ENCODE assay signal across 1 cellular context in the genomic region with DNA sequence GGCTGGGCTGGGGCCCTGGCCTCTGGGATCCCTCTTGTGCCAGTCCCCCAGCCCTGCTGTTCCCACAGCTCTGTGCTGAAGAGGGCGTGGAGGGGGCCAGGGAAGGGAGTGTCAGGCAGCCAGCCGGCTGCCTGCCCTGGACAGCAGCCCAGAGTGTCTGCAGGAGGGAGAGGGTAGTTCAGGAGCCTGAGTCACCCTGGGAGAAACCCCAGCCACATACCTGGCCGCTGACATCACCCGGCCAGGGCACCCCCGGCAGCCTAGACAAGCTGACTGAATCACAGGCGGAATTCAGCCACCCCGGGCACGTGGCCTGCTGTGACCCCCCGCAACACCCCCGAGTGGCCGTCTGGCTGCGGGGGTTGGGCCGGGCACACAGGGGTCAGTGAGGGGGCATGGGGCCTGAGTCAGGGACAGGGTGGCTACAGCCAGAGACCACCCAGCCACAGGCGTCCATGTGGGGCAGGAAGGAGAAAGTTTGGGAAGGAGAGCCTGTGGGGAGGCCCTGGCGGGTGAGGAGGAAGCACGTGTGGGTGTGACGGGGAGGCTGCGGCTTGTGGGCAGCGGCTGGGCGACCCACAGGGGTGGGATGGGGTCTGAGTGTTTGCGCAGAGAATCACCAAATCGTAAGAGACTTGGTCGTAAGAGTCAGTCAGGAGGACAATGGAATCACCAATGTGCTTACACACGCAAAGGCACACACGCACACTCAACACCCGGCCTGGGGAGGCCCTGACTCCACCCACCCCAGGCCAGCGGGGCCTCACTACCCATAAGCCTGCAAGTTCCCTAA.
TF ChIP-seq lines count a peak whose summit lies in the region.

No MANE protein-coding gene starts in this region.

TF ChIP-seq in K562, 482 proteins besides CTCF, POLR2A, EP300 and RAD21 (continued from another document and continues in another):
- peak; percentile 88 for TF ChIP-seq ZFX (CRISPR knock-in tag; IDR thresholded peaks at IDR 0.05)
- TF ChIP-seq ZBTB7A (IDR thresholded peaks at IDR 0.05; ENCODE audit: borderline replicate concordance, control insufficient read depth, low read depth, low read length), result peak; percentile 90
- peak; percentile 51 for TF ChIP-seq TBP (optimal IDR thresholded peaks at IDR 0.05; ENCODE audit: low read depth, low read length)
- TF ChIP-seq NFRKB (IDR thresholded peaks at IDR 0.05; ENCODE audit: low read depth), result peak; percentile 55; the same call in 1 of the 2 replicates
- TF ChIP-seq, protein P1, sequence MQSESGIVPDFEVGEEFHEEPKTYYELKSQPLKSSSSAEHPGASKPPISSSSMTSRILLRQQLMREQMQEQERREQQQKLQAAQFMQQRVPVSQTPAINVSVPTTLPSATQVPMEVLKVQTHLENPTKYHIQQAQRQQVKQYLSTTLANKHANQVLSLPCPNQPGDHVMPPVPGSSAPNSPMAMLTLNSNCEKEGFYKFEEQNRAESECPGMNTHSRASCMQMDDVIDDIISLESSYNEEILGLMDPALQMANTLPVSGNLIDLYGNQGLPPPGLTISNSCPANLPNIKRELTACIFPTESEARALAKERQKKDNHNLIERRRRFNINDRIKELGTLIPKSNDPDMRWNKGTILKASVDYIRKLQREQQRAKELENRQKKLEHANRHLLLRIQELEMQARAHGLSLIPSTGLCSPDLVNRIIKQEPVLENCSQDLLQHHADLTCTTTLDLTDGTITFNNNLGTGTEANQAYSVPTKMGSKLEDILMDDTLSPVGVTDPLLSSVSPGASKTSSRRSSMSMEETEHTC (IDR thresholded peaks at IDR 0.05), result 0 out of 2 replicates have a peak, but pooled peaks have one; percentile 19
- TF ChIP-seq, protein P2, sequence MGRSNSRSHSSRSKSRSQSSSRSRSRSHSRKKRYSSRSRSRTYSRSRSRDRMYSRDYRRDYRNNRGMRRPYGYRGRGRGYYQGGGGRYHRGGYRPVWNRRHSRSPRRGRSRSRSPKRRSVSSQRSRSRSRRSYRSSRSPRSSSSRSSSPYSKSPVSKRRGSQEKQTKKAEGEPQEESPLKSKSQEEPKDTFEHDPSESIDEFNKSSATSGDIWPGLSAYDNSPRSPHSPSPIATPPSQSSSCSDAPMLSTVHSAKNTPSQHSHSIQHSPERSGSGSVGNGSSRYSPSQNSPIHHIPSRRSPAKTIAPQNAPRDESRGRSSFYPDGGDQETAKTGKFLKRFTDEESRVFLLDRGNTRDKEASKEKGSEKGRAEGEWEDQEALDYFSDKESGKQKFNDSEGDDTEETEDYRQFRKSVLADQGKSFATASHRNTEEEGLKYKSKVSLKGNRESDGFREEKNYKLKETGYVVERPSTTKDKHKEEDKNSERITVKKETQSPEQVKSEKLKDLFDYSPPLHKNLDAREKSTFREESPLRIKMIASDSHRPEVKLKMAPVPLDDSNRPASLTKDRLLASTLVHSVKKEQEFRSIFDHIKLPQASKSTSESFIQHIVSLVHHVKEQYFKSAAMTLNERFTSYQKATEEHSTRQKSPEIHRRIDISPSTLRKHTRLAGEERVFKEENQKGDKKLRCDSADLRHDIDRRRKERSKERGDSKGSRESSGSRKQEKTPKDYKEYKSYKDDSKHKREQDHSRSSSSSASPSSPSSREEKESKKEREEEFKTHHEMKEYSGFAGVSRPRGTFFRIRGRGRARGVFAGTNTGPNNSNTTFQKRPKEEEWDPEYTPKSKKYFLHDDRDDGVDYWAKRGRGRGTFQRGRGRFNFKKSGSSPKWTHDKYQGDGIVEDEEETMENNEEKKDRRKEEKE (IDR thresholded peaks at IDR 0.05; ENCODE audit: borderline replicate concordance in 1 of 2, control insufficient read depth in 1 of 2, low read depth in 2 of 2, low read length in 1 of 2), result 0 out of 4 replicates have a peak, but pooled peaks of 1 of the 2 experiments have one; percentile 21
- TF ChIP-seq, protein P3, sequence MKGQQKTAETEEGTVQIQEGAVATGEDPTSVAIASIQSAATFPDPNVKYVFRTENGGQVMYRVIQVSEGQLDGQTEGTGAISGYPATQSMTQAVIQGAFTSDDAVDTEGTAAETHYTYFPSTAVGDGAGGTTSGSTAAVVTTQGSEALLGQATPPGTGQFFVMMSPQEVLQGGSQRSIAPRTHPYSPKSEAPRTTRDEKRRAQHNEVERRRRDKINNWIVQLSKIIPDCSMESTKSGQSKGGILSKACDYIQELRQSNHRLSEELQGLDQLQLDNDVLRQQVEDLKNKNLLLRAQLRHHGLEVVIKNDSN (CRISPR knock-in tag; IDR thresholded peaks at IDR 0.05), result peak; percentile 89
- TF ChIP-seq ZZZ3 (IDR thresholded peaks at IDR 0.05), result no peak
- TF ChIP-seq ARHGAP35 (IDR thresholded peaks at IDR 0.05; ENCODE audit: partially characterized antibody), result no peak
- no peak for TF ChIP-seq ZNF12 (CRISPR knock-in tag; IDR thresholded peaks at IDR 0.05)
- TF ChIP-seq HDAC2 (IDR thresholded peaks at IDR 0.05), result peak; percentile 82; the same call in 1 of the 2 replicates
- no peak for TF ChIP-seq NFXL1 (CRISPR knock-in tag; IDR thresholded peaks at IDR 0.05)
- TF ChIP-seq ZNF41 (CRISPR knock-in tag; conservative IDR thresholded peaks at IDR 0.05), result no peak
- TF ChIP-seq, protein P4, sequence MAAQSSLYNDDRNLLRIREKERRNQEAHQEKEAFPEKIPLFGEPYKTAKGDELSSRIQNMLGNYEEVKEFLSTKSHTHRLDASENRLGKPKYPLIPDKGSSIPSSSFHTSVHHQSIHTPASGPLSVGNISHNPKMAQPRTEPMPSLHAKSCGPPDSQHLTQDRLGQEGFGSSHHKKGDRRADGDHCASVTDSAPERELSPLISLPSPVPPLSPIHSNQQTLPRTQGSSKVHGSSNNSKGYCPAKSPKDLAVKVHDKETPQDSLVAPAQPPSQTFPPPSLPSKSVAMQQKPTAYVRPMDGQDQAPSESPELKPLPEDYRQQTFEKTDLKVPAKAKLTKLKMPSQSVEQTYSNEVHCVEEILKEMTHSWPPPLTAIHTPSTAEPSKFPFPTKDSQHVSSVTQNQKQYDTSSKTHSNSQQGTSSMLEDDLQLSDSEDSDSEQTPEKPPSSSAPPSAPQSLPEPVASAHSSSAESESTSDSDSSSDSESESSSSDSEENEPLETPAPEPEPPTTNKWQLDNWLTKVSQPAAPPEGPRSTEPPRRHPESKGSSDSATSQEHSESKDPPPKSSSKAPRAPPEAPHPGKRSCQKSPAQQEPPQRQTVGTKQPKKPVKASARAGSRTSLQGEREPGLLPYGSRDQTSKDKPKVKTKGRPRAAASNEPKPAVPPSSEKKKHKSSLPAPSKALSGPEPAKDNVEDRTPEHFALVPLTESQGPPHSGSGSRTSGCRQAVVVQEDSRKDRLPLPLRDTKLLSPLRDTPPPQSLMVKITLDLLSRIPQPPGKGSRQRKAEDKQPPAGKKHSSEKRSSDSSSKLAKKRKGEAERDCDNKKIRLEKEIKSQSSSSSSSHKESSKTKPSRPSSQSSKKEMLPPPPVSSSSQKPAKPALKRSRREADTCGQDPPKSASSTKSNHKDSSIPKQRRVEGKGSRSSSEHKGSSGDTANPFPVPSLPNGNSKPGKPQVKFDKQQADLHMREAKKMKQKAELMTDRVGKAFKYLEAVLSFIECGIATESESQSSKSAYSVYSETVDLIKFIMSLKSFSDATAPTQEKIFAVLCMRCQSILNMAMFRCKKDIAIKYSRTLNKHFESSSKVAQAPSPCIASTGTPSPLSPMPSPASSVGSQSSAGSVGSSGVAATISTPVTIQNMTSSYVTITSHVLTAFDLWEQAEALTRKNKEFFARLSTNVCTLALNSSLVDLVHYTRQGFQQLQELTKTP (IDR thresholded peaks at IDR 0.05; ENCODE audit: low read depth in 1 of 2, partially characterized antibody in 2 of 2), result no peak
- no peak for TF ChIP-seq ZNF696 (CRISPR knock-in tag; conservative IDR thresholded peaks at IDR 0.05)
- TF ChIP-seq ETV6 (IDR thresholded peaks at IDR 0.05; ENCODE audit: borderline replicate concordance in 1 of 2, low read depth in 2 of 2, low read length in 1 of 2), result no peak
- TF ChIP-seq ETV6 (CRISPR knock-in tag; IDR thresholded peaks at IDR 0.05; ENCODE audit: borderline replicate concordance), result no peak
- TF ChIP-seq, protein P5, sequence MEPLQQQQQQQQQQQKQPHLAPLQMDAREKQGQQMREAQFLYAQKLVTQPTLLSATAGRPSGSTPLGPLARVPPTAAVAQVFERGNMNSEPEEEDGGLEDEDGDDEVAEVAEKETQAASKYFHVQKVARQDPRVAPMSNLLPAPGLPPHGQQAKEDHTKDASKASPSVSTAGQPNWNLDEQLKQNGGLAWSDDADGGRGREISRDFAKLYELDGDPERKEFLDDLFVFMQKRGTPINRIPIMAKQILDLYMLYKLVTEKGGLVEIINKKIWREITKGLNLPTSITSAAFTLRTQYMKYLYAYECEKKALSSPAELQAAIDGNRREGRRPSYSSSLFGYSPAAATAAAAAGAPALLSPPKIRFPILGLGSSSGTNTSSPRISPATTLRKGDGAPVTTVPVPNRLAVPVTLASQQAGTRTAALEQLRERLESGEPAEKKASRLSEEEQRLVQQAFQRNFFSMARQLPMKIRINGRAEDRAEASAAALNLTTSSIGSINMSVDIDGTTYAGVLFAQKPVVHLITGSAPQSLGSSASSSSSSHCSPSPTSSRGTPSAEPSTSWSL (CRISPR knock-in tag; IDR thresholded peaks at IDR 0.05; ENCODE audit: borderline replicate concordance), result no peak
- no peak for TF ChIP-seq NFE2L1 (tag; IDR thresholded peaks at IDR 0.05; ENCODE audit: borderline replicate concordance, low read depth)
- no peak for TF ChIP-seq SPI1 (IDR thresholded peaks at IDR 0.05; ENCODE audit: borderline replicate concordance, low read depth, low read length)
- TF ChIP-seq PYGO2 (tag; IDR thresholded peaks at IDR 0.05), result no peak
- TF ChIP-seq ZNF263 (CRISPR knock-in tag; IDR thresholded peaks at IDR 0.05; ENCODE audit: borderline replicate concordance), result no peak
- no peak for TF ChIP-seq BRCA1 (IDR thresholded peaks at IDR 0.05)
- TF ChIP-seq BRCA1 (CRISPR knock-in tag; IDR thresholded peaks at IDR 0.05), result no peak
- TF ChIP-seq ZNF140 (CRISPR knock-in tag; IDR thresholded peaks at IDR 0.05), result no peak
- TF ChIP-seq, protein P6, sequence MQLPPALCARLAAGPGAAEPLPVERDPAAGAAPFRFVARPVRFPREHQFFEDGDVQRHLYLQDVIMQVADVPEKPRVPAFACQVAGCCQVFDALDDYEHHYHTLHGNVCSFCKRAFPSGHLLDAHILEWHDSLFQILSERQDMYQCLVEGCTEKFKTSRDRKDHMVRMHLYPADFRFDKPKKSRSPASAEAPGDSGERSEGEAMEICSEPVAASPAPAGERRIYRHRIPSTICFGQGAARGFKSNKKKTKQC (CRISPR knock-in tag; IDR thresholded peaks at IDR 0.05), result no peak
- no peak for TF ChIP-seq SMAD2 (IDR thresholded peaks at IDR 0.05; ENCODE audit: low read depth, low read length)
- TF ChIP-seq LARP7 (IDR thresholded peaks at IDR 0.05), result no peak; the same call in 1 of the 2 replicates
- no peak for TF ChIP-seq ZNF311 (CRISPR knock-in tag; IDR thresholded peaks at IDR 0.05)
- TF ChIP-seq, protein P7, sequence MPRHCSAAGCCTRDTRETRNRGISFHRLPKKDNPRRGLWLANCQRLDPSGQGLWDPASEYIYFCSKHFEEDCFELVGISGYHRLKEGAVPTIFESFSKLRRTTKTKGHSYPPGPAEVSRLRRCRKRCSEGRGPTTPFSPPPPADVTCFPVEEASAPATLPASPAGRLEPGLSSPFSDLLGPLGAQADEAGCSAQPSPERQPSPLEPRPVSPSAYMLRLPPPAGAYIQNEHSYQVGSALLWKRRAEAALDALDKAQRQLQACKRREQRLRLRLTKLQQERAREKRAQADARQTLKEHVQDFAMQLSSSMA (CRISPR knock-in tag; IDR thresholded peaks at IDR 0.05), result no peak
- TF ChIP-seq ZNF830 (CRISPR knock-in tag; IDR thresholded peaks at IDR 0.05), result no peak
- TF ChIP-seq RBM22 (IDR thresholded peaks at IDR 0.05; ENCODE audit: low read depth, low read length, poor library complexity, severe bottlenecking), result no peak
- no peak for TF ChIP-seq ETV1 (tag; conservative IDR thresholded peaks at IDR 0.05; ENCODE audit: low read depth)
- no peak for TF ChIP-seq CHCHD3 (CRISPR knock-in tag; IDR thresholded peaks at IDR 0.05)
- TF ChIP-seq MEF2D (tag; conservative IDR thresholded peaks at IDR 0.05; ENCODE audit: low read depth), result peak; percentile 65; the same call in 1 of the 2 replicates
- TF ChIP-seq, protein P8, sequence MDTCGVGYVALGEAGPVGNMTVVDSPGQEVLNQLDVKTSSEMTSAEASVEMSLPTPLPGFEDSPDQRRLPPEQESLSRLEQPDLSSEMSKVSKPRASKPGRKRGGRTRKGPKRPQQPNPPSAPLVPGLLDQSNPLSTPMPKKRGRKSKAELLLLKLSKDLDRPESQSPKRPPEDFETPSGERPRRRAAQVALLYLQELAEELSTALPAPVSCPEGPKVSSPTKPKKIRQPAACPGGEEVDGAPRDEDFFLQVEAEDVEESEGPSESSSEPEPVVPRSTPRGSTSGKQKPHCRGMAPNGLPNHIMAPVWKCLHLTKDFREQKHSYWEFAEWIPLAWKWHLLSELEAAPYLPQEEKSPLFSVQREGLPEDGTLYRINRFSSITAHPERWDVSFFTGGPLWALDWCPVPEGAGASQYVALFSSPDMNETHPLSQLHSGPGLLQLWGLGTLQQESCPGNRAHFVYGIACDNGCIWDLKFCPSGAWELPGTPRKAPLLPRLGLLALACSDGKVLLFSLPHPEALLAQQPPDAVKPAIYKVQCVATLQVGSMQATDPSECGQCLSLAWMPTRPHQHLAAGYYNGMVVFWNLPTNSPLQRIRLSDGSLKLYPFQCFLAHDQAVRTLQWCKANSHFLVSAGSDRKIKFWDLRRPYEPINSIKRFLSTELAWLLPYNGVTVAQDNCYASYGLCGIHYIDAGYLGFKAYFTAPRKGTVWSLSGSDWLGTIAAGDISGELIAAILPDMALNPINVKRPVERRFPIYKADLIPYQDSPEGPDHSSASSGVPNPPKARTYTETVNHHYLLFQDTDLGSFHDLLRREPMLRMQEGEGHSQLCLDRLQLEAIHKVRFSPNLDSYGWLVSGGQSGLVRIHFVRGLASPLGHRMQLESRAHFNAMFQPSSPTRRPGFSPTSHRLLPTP (IDR thresholded peaks at IDR 0.05; ENCODE audit: borderline replicate concordance, extremely low read depth, insufficient read length), result no peak
- no peak for TF ChIP-seq ZNF3 (CRISPR knock-in tag; IDR thresholded peaks at IDR 0.05)
- TF ChIP-seq HOXB6 (CRISPR knock-in tag; IDR thresholded peaks at IDR 0.05; ENCODE audit: borderline replicate concordance), result no peak
- TF ChIP-seq TSC22D4 (tag; IDR thresholded peaks at IDR 0.05), result no peak
- TF ChIP-seq LCOR (CRISPR knock-in tag; IDR thresholded peaks at IDR 0.05), result no peak; the same call in 1 of the 2 replicates
- TF ChIP-seq, protein P9, sequence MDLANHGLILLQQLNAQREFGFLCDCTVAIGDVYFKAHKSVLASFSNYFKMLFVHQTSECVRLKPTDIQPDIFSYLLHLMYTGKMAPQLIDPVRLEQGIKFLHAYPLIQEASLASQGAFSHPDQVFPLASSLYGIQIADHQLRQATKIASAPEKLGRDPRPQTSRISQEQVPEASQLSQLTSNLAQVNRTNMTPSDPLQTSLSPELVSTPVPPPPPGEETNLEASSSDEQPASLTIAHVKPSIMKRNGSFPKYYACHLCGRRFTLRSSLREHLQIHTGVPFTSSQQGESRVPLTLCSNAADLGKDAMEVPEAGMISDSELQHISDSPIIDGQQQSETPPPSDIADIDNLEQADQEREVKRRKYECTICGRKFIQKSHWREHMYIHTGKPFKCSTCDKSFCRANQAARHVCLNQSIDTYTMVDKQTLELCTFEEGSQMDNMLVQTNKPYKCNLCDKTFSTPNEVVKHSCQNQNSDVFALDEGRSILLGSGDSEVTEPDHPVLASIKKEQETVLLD (IDR thresholded peaks at IDR 0.05), result peak; percentile 76; the same call in 1 of the 2 replicates
- TF ChIP-seq FOXP1 (CRISPR knock-in tag; IDR thresholded peaks at IDR 0.05), result peak; percentile 83; the same call in 1 of the 2 replicates
- TF ChIP-seq SUPT5H (IDR thresholded peaks at IDR 0.05), result no peak
- no peak for TF ChIP-seq NCOA4 (IDR thresholded peaks at IDR 0.05; ENCODE audit: partially characterized antibody)
- TF ChIP-seq EHMT2 (IDR thresholded peaks at IDR 0.05), result no peak
- TF ChIP-seq KDM4B (IDR thresholded peaks at IDR 0.05; ENCODE audit: borderline replicate concordance in 2 of 2, low read depth in 1 of 2), result no peak
